ENCODE assay signal across 21 cellular contexts in the genomic region with DNA sequence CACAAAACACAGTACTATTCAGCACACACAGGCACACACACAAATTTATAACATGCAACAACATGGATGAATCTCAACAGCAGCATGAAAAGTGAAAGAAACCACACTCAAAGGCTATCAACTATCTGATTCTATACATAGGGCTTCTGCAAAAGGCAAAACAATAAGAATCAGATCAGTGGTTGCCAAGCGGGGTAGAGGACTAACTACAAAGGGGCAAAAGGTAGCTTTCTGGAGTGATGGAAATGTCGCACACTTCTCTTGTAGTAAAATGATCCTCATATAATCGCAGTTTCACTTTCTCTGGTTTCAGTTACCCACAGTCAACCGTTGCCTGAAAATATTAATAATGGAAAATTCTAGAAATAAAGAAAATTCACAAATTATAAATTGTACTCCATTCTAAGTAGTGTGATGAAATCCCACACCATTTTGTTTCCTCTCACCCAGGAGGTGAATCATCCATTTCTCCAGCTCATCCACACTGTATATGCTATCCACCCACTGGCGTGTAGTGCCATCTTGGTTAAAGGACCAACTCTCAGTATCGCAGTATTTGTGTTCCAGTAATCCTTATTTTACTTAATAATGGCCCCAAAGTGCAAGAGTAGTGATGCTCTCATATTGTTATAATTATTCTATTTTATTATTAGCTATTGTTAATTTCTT. TPM values are rescaled to one million over a fixed set of nuclear protein-coding genes. Genes with fewer than 3 reads are reported as not detected.
DNase-seq lines count a peak whose midpoint lies in the region; ATAC-seq and FAIRE-seq lines count a peak whose summit lies in the region.
"Had no signal": no experiment of that assay in that cellular context is flagged by ENCODE, and none has a peak within 500 bp of the region (broad histone marks: within the 10 kb centered on the region; RNA-seq: fewer than 3 reads in every experiment).

No MANE protein-coding gene starts in this region.

- ATAC-seq in activated T-helper 17 cell treated with anti-CD3 and anti-CD28 coated beads, Interleukin-2, amount 50 U/mL, for 72 hours (replicated peaks): peak; percentile 54

- no peaks in the 10 kb centered on the region for H3K27me3 Mint-ChIP-seq in activated T-cell treated with anti-CD3 and anti-CD28 coated beads, Interleukin-2, amount 50 U/mL, for 24 hours
- H3K27me3 Mint-ChIP-seq in activated T-helper 17 cell treated with anti-CD3 and anti-CD28 coated beads, Interleukin-2, amount 50 U/mL, for 72 hours: no peaks in the 10 kb centered on the region

- peaks cover 41% of the 10 kb centered on the region for H3K36me3 Mint-ChIP-seq in activated T-cell treated with anti-CD3 and anti-CD28 coated beads, Interleukin-2, amount 50 U/mL, for 24 hours (ENCODE audit: low read depth)
- peaks cover 18% of the 10 kb centered on the region for H3K36me3 Mint-ChIP-seq in activated T-helper 17 cell treated with anti-CD3 and anti-CD28 coated beads, Interleukin-2, amount 50 U/mL, for 72 hours (ENCODE audit: low read depth)

- FAIRE-seq in GM19239 (lab: Jason Lieb, UNC): peak; percentile 51
- FAIRE-seq: D721Med had no signal

- H3K4me1 Mint-ChIP-seq in activated T-cell treated with anti-CD3 and anti-CD28 coated beads, Interleukin-2, amount 50 U/mL, for 24 hours (ENCODE audit: low read depth): peaks cover 44% of the 10 kb centered on the region
- peaks cover 21% of the 10 kb centered on the region for H3K4me1 Mint-ChIP-seq in activated T-helper 17 cell treated with anti-CD3 and anti-CD28 coated beads, Interleukin-2, amount 50 U/mL, for 72 hours

- H3K9me3 Mint-ChIP-seq in activated T-cell treated with anti-CD3 and anti-CD28 coated beads, Interleukin-2, amount 50 U/mL, for 24 hours: peaks cover 2% of the 10 kb centered on the region
- no peaks in the 10 kb centered on the region for H3K9me3 Mint-ChIP-seq in activated T-helper 17 cell treated with anti-CD3 and anti-CD28 coated beads, Interleukin-2, amount 50 U/mL, for 72 hours

- H3K4me3 Mint-ChIP-seq in activated T-cell treated with anti-CD3 and anti-CD28 coated beads, Interleukin-2, amount 50 U/mL, for 24 hours: peak overlapping the region; percentile 31
- H3K4me3 Mint-ChIP-seq in activated T-helper 17 cell treated with anti-CD3 and anti-CD28 coated beads, Interleukin-2, amount 50 U/mL, for 72 hours: no peak overlapping the region

- peak overlapping the region; percentile 34 for H3K27ac Mint-ChIP-seq in activated T-cell treated with anti-CD3 and anti-CD28 coated beads, Interleukin-2, amount 50 U/mL, for 24 hours
- no peak overlapping the region for H3K27ac Mint-ChIP-seq in activated T-helper 17 cell treated with anti-CD3 and anti-CD28 coated beads, Interleukin-2, amount 50 U/mL, for 72 hours

- DNase-seq in activated T-cell treated with anti-CD3 and anti-CD28 coated beads, Interleukin-2, amount 50 U/mL, for 24 hours: no peak
- DNase-seq in activated T-cell treated with anti-CD3 and anti-CD28 coated beads for 4 hours: no peak
- no peak for DNase-seq in GM19239 (ENCODE audit: insufficient read length, low spot score)
- peak; percentile 40 for DNase-seq in iris pigment epithelial cell (ENCODE audit: low read depth)
- DNase-seq in GM19238 (ENCODE audit: insufficient read length, low spot score): no peak
- DNase-seq in NCI-H2107 (lab: John Stamatoyannopoulos, UW): no peak
- DNase-seq: BE2C, GF-D8, H7, Karpas-422, MV-4-11, NCI-H1694, NCI-H2081, NCI-H2171 treated with DMSO at 0.1 percent for 48 hours, NCI-H524 treated with DMSO at 0.1 percent for 48 hours, Peyer's patch, SJCRH30 had no signal

RNA-seq across cellular contexts. Expression of gene PLN, which starts 12.8 kb away (rescaled TPM):
- total RNA-seq in activated T-helper 17 cell treated with anti-CD3 and anti-CD28 coated beads, Interleukin-2, amount 50 U/mL, for 72 hours: under 1 TPM; 0.16 to 0.52 TPM
- total RNA-seq: A673, H7, OCI-LY7 had no signal
